8 cellular contexts compared by ENCODE assay signal in the genomic region with DNA sequence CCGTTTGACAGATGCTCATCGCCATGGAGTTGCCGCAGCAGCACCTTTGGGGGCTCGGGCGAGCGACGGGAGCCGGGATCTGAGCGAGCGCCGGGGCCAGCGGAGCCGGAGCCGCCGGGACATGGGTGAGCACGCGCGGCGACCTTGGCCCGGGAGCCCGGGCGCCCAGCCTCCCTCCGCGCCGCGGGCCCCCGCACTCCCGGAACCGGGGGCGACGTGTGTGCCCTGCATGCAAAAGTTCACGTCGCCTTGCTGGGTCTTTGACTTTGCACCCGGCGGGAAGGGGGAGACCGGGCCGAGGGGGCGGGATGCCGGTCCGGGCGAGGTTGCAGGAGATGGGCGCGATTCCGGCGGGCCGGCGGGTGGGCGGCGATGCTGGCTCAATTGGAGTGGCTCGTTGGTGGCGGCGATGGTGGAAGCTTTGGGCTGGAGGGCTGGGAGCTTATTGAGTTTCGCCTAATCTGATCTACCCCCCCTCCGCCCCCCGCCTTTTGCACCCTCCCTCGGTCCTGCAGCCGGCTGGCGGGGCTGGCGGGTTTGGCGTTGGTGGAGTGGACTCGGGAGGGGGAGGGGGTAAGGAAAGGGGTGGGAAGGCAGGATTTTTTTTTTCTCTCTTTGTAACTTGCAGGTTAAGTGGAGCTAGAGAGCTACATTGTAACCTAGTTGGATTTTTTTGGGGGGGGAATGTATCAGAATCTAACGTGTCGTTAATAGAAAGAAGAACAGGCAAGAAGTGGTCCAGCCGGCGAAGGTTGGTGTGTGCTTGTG. TPM values are rescaled to one million over a fixed set of nuclear protein-coding genes. Genes with fewer than 3 reads are reported as not detected.
DNase-seq lines count a peak whose midpoint lies in the region; ATAC-seq and TF ChIP-seq lines count a peak whose summit lies in the region.

A gene (plus strand): TSS at position 618 of the 768 bp plus-strand sequence. CDS start 20,459 bp downstream, outside the sequence.

- H3K9me3 Mint-ChIP-seq in activated naive CD4-positive, alpha-beta T cell treated with anti-CD3 and anti-CD28 coated beads, Interleukin-2, amount 50 U/mL, for 24 hours: no peaks in the 10 kb centered on the region

- no peak within 1 kb of the TSS for H3K27ac Mint-ChIP-seq in activated naive CD4-positive, alpha-beta T cell treated with anti-CD3 and anti-CD28 coated beads, Interleukin-2, amount 50 U/mL, for 24 hours

- peak in 2 of 4 experiments; percentile 16 to 39 for TF ChIP-seq CTCF in uterus (IDR thresholded peaks at IDR 0.05)

- peaks cover 0 to 6% of the 10 kb centered on the region in 2 donors for H3K4me1 ChIP-seq in uterus

- H3K4me3 ChIP-seq in uterus: peak within 1 kb of the TSS; percentile 73 to 77

- TF ChIP-seq POLR2A in uterus (IDR thresholded peaks at IDR 0.05): no peak

- H3K4me3 Mint-ChIP-seq in activated naive CD4-positive, alpha-beta T cell treated with anti-CD3 and anti-CD28 coated beads, Interleukin-2, amount 50 U/mL, for 24 hours: peak within 1 kb of the TSS; percentile 79

- ATAC-seq in HG02588 (IDR thresholded peaks at IDR 0.05; ENCODE audit: unreplicated experiment) (peak; percentile 27), Right ventricle myocardium inferior (peak; percentile 14), HG03196 (IDR thresholded peaks at IDR 0.05; ENCODE audit: unreplicated experiment) (no peak)

- DNase-seq in DMS153 treated with DMSO at 0.1 percent for 48 hours (lab: John Stamatoyannopoulos, UW; ENCODE audit: unreplicated experiment) (peak; percentile 67), NCI-H774 (lab: John Stamatoyannopoulos, UW) (peak; percentile 58), Right ventricle myocardium inferior (ENCODE audit: missing footprints) (peak; percentile 69), occipital lobe (lab: John Stamatoyannopoulos, UW) (peak; percentile 46), uterus (peak; percentile 80 to 87)

- no peaks in the 10 kb centered on the region for H3K9me3 ChIP-seq in uterus

- H3K36me3 ChIP-seq in uterus: no peaks in the 10 kb centered on the region

- peaks cover 25% of the 10 kb centered on the region for H3K27me3 Mint-ChIP-seq in activated naive CD4-positive, alpha-beta T cell treated with anti-CD3 and anti-CD28 coated beads, Interleukin-2, amount 50 U/mL, for 24 hours

- H3K4me1 Mint-ChIP-seq in activated naive CD4-positive, alpha-beta T cell treated with anti-CD3 and anti-CD28 coated beads, Interleukin-2, amount 50 U/mL, for 24 hours: peaks cover 3% of the 10 kb centered on the region

- H3K27me3 ChIP-seq in uterus: no peaks in the 10 kb centered on the region

- peak within 1 kb of the TSS; percentile 95 to 99 for H3K27ac ChIP-seq in uterus

- H3K36me3 Mint-ChIP-seq in activated naive CD4-positive, alpha-beta T cell treated with anti-CD3 and anti-CD28 coated beads, Interleukin-2, amount 50 U/mL, for 24 hours: no peaks in the 10 kb centered on the region

- intact Hi-C loops in Right ventricle myocardium inferior (cut with DNase I) (loop anchor here (2.0 to 5.0 kb wide), 3 partner anchors 44 to 337 kb away; no protein-coding TSS in a partner anchor), uterus (cut with DNase I; ENCODE audit: low total_unique reads) (loop anchor here (5.0 kb wide), 1 partner anchor 122 kb away; no protein-coding TSS in a partner anchor)

RNA-seq across cellular contexts. Expression of the gene that starts here (rescaled TPM):
- total RNA-seq in Right ventricle myocardium inferior (7.1 TPM), occipital lobe (52.3 TPM), uterus (10 to 100 TPM; 16.8 to 74.0 (median 36.9) TPM)
